ENCODE assay signal across 35 cellular contexts in genomic region chr3:137026701-137027100, GRCh38.
"Had no signal": no experiment of that assay in that cellular context is flagged by ENCODE, and none has a peak within 500 bp of the region (broad histone marks: within the 10 kb centered on the region; RNA-seq: fewer than 3 reads in every experiment).

No MANE protein-coding gene starts in this region.

- DNase-seq: Karpas-422, Kasumi-1, KG1, MG63, MM.1S, MV-4-11, NCI-H1048, NCI-H1092, NCI-H1092 treated with DMSO at 0.1 percent for 48 hours, NCI-H1105, NCI-H1105 treated with DMSO at 0.1 percent for 48 hours, NCI-H1417, NCI-H1417 treated with DMSO at 0.1 percent for 48 hours, NCI-H1436, NCI-H1436 treated with DMSO at 0.1 percent for 48 hours, NCI-H146, NCI-H1694, NCI-H1694 treated with DMSO at 0.1 percent for 48 hours, NCI-H187, NCI-H187 treated with DMSO at 0.1 percent for 48 hours, NCI-H1930, NCI-H2029, NCI-H2029 treated with DMSO at 0.1 percent for 48 hours, NCI-H2081, NCI-H2081 treated with DMSO at 0.1 percent for 48 hours, NCI-H2107, NCI-H2171, NCI-H2171 treated with DMSO at 0.1 percent for 48 hours, NCI-H2227 treated with DMSO at 0.1 percent for 48 hours, NCI-H226, NCI-H345, NCI-H446, NCI-H446 treated with DMSO at 0.1 percent for 48 hours, NCI-H510A had no signal

- H3K4me3 ChIP-seq: MG63 had no signal

- H3K36me3 ChIP-seq: MG63 had no signal

- H3K9me3 ChIP-seq: MG63 had no signal

- H3K27ac ChIP-seq: KMS-11 had no signal

- H3K27me3 ChIP-seq: MG63 had no signal
